In the genomic region with DNA sequence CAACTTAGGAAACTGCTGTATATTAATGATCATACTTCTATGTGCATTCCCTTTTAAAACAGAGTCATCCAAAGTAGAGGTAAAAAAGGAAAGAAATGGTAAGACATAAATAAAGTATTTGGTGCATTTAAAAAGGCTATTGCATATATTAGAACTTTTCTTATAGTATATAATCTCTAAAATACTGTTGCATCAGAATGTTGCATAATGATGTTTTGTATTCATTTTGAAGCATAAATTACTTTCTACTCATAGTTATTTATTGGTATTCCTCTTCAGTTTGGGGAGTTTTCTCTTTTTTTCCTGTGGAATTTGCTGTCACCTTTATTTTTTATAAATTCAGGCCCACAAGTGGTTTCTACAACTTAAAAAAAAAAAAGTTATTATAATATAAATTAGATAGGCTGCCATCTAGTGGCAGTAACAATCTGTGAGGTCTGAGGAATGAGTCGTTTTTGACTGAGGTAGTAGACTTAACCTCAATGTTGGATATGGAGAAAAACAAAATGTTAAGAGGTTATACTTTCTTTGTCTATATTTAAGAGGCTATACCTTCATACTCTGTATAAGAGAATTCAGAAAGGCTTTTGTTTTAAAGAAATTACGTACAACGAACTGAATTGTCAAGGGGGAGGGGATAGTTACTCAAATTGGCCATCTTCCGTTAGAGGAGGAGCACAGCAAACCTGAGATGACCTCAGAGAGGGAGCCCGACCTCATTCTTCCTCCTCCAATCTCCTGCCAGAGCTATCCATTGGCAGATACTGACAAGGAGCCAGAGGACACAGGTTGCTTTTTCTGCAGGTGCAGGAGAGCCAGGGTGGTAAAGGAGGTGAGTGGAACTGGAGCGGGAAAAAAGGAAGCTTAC, we compare ENCODE assay signal across 8 cellular contexts. TPM values are rescaled to one million over a fixed set of nuclear protein-coding genes. Genes with fewer than 3 reads are reported as not detected.
DNase-seq lines count a peak whose midpoint lies in the region; ATAC-seq and TF ChIP-seq lines count a peak whose summit lies in the region.

No MANE protein-coding gene starts in this region.

- TF ChIP-seq CTCF in Caco-2 (IDR thresholded peaks at IDR 0.05; ENCODE audit: insufficient read depth in 1 of 2, low read depth in 1 of 2, low read length in 1 of 2, severe bottlenecking in 1 of 2, unreplicated experiment in 1 of 2) (peak; percentile 48 to 69), MM.1S (IDR thresholded peaks at IDR 0.05; ENCODE audit: low read length) (peak; percentile 32), VCaP (conservative IDR thresholded peaks at IDR 0.05) (peak; percentile 74)

- H3K27me3 ChIP-seq in Caco-2 (replicated peaks; ENCODE audit: control insufficient read depth, insufficient read depth, low read length) (no peaks in the 10 kb centered on the region), MM.1S (replicated peaks; ENCODE audit: insufficient read depth, low read length) (no peaks in the 10 kb centered on the region)

- H3K79me2 ChIP-seq in MM.1S (ENCODE audit: low read length) = no peaks in the 10 kb centered on the region

- H3K4me3 Mint-ChIP-seq in Caco-2 (ENCODE audit: unreplicated experiment) = no peak overlapping the region
- H3K4me3 Mint-ChIP-seq in naive B cell = peak overlapping the region in 2 of 8 donors; percentile 42 to 57

- DNase-seq in Caco-2 (peak in 1 of 2 experiments; percentile 37), MM.1S (peak; percentile 51), naive B cell (peak; percentile 42), T1000 (lab: John Stamatoyannopoulos, UW) (no peak)

- H3K27me3 Mint-ChIP-seq in Caco-2 (ENCODE audit: insufficient read depth, unreplicated experiment) (no peaks in the 10 kb centered on the region), naive B cell (no peaks in the 10 kb centered on the region)

- no peaks in the 10 kb centered on the region for H3K9me2 ChIP-seq in MM.1S (replicated peaks; ENCODE audit: insufficient read depth, low read length)

- H3K4me1 ChIP-seq in Caco-2 (no peaks in the 10 kb centered on the region), MM.1S (ENCODE audit: low read length) (peaks cover 6% of the 10 kb centered on the region; the same call in 1 of the 2 replicates)

- H3K4me2 ChIP-seq in MM.1S (ENCODE audit: low read depth, low read length) = no peak overlapping the region

- CTCF ChIA-PET in Caco-2 (lab: Charles Lee) = interaction anchor here (0.7 to 1.1 kb wide), 5 partner anchors 13 to 327 kb away, joined by 3 to 6 read pairs (median 3); no protein-coding TSS in a partner anchor

- no peak overlapping the region for H3K27ac Mint-ChIP-seq in Caco-2 (ENCODE audit: unreplicated experiment)
- H3K27ac Mint-ChIP-seq in naive B cell = peak overlapping the region in 2 of 6 donors; percentile 14 to 35

- no peak overlapping the region for H3K9ac ChIP-seq in MM.1S (ENCODE audit: low read length)

- no peak overlapping the region for H3K4me3 ChIP-seq in Caco-2 (ENCODE audit: low read depth, low read length)
- H3K4me3 ChIP-seq in MM.1S (ENCODE audit: low read length) = no peak overlapping the region

- H3K9me3 Mint-ChIP-seq in Caco-2 (ENCODE audit: unreplicated experiment) = no peaks in the 10 kb centered on the region
- H3K9me3 Mint-ChIP-seq in naive B cell = no peaks in the 10 kb centered on the region

- no peaks in the 10 kb centered on the region for H3F3A ChIP-seq in MM.1S (ENCODE audit: insufficient read depth, low read length)

- POLR2A ChIA-PET in Caco-2 (lab: Charles Lee) = no interaction called here

- H4K20me1 ChIP-seq in MM.1S (ENCODE audit: insufficient read depth, low read length) = no peaks in the 10 kb centered on the region

- no peaks in the 10 kb centered on the region for H3K4me1 Mint-ChIP-seq in Caco-2 (ENCODE audit: low read depth, unreplicated experiment)
- H3K4me1 Mint-ChIP-seq in naive B cell = peaks cover 2 to 6% (median 6%) of the 10 kb centered on the region in 3 donors

- ATAC-seq in GM18868 (IDR thresholded peaks at IDR 0.05; ENCODE audit: unreplicated experiment) = peak; percentile 71
- ATAC-seq in esophagus mucosa = peak; percentile 37
- peak; percentile 64 to 75 for ATAC-seq in naive B cell (ENCODE audit: low read depth in 2 of 2)
- no peak for ATAC-seq in GM21723 (IDR thresholded peaks at IDR 0.05; ENCODE audit: unreplicated experiment)

- no peaks in the 10 kb centered on the region for H3K9me3 ChIP-seq in Caco-2
- H3K9me3 ChIP-seq in MM.1S (replicated peaks; ENCODE audit: insufficient read depth, low read length) = no peaks in the 10 kb centered on the region

- H2AFZ ChIP-seq in MM.1S (ENCODE audit: low read length) = no peak overlapping the region

- no peaks in the 10 kb centered on the region for H3K36me3 Mint-ChIP-seq in Caco-2 (ENCODE audit: insufficient read depth, unreplicated experiment)
- peaks cover 0 to 3% of the 10 kb centered on the region in 2 donors for H3K36me3 Mint-ChIP-seq in naive B cell

- intact Hi-C loops in Caco-2 (cut with micrococcal nuclease; ENCODE audit: unreplicated experiment) = loop anchor here (1.0 kb wide), 2 partner anchors 24 to 37 kb away; a partner anchor contains a TSS

- H3K36me3 ChIP-seq in Caco-2 (ENCODE audit: control insufficient read depth, insufficient read depth, low read length) (no peaks in the 10 kb centered on the region), MM.1S (replicated peaks; ENCODE audit: insufficient read depth, low read length) (no peaks in the 10 kb centered on the region)

- no TSS peak for BruUV-seq in Caco-2 (replicated peaks; lab: Mats Ljungman, UMichigan)

- no peak overlapping the region for H3K27ac ChIP-seq in MM.1S (ENCODE audit: low read length)
- H3K27ac ChIP-seq in VCaP = peak overlapping the region; percentile 40

RNA-seq across cellular contexts. Expression of a gene that starts 23.8 kb away (rescaled TPM):
- total RNA-seq in Caco-2 (2022) (2.2 and 4.7 TPM in 2 replicates), esophagus mucosa (2.7 TPM)
- 10 to 100 TPM; 12.6 to 30.9 (median 17.3) TPM for polyA plus RNA-seq in naive B cell (ENCODE audit: low read depth in 6 of 6)

RNA-seq across cellular contexts. Expression of a gene that starts 37.0 kb away (rescaled TPM):
- 39.2 and 49.4 TPM in 2 replicates for total RNA-seq in Caco-2 (2022)
- total RNA-seq in esophagus mucosa = 20.0 TPM
- 10 to 100 TPM; 36.5 to 52.5 (median 44.8) TPM for polyA plus RNA-seq in naive B cell (ENCODE audit: low read depth in 6 of 6)
